Comparison of ENCODE assay signal across 23 cellular contexts in genomic region chr6:108123516-108123929, GRCh38. TPM values are rescaled to one million over a fixed set of nuclear protein-coding genes. Genes with fewer than 3 reads are reported as not detected.
DNase-seq lines count a peak whose midpoint lies in the region; ATAC-seq, FAIRE-seq and TF ChIP-seq lines count a peak whose summit lies in the region.
"Had no signal": no experiment of that assay in that cellular context is flagged by ENCODE, and none has a peak within 500 bp of the region (broad histone marks: within the 10 kb centered on the region; RNA-seq: fewer than 3 reads in every experiment).

No MANE protein-coding gene starts in this region.

- WGBS in HepG2 (ENCODE audit: low lambda C conversion rate) = 18% methylated on average over 7 of the region's 13 CpGs
- 16% methylated on average over 7 of the region's 13 CpGs for WGBS in right lobe of liver (ENCODE audit: insufficient coverage, low coverage, low lambda C conversion rate, missing lambda C conversion rate)

- POLR2A ChIA-PET in HepG2 (lab: Yijun Ruan, JAX) (no interaction called here), WTC11 (lab: Charles Lee) (no interaction called here)
- POLR2A ChIA-PET in activated CD4-positive, alpha-beta memory T cell treated with anti-CD3 and anti-CD28 coated beads, Interleukin-2, amount 10 ng/mL, durations not matched to agents 7 days and 5 days (lab: Charles Lee) = no interaction called here

- TF ChIP-seq POLR2A in HepG2 (IDR thresholded peaks at IDR 0.05; ENCODE audit: insufficient read depth in 1 of 2, low read depth in 2 of 2, low read length in 2 of 2) = no peak
- TF ChIP-seq POLR2A in right lobe of liver (IDR thresholded peaks at IDR 0.05) = no peak

- no peaks in the 10 kb centered on the region for H3K36me3 ChIP-seq in HepG2 (replicated peaks in 1 of 2; ENCODE audit: control insufficient read depth in 1 of 2, insufficient read depth in 2 of 2, low read length in 2 of 2)
- no peaks in the 10 kb centered on the region for H3K36me3 ChIP-seq in right lobe of liver
- H3K36me3 ChIP-seq in neural progenitor cell = no peaks in the 10 kb centered on the region

- peaks cover 40% of the 10 kb centered on the region for H3K4me1 Mint-ChIP-seq in WTC11
- H3K4me1 Mint-ChIP-seq in neural progenitor cell = peaks cover 36% of the 10 kb centered on the region
- peaks cover 11% of the 10 kb centered on the region for H3K4me1 Mint-ChIP-seq in activated CD4-positive, alpha-beta memory T cell treated with anti-CD3 and anti-CD28 coated beads, Interleukin-2, amount 10 ng/mL, durations not matched to agents 7 days and 5 days

- no peak for TF ChIP-seq CTCF in HepG2 (CRISPR knock-in tag; IDR thresholded peaks at IDR 0.05)
- no peak for TF ChIP-seq CTCF in right lobe of liver (IDR thresholded peaks at IDR 0.05)
- TF ChIP-seq CTCF in WTC11 (IDR thresholded peaks at IDR 0.05) = no peak
- TF ChIP-seq CTCF in neural progenitor cell (IDR thresholded peaks at IDR 0.05) = no peak

- intact Hi-C loops in HepG2 (cut with micrococcal nuclease; ENCODE audit: unreplicated experiment) (no loop called here), right lobe of liver (cut with DNase I) (no loop called here)

- peaks cover 100% of the 10 kb centered on the region for H3K27me3 Mint-ChIP-seq in WTC11 (ENCODE audit: low read depth)
- peaks cover 56% of the 10 kb centered on the region for H3K27me3 Mint-ChIP-seq in neural progenitor cell (ENCODE audit: insufficient read depth, low read depth)
- H3K27me3 Mint-ChIP-seq in activated CD4-positive, alpha-beta memory T cell treated with anti-CD3 and anti-CD28 coated beads, Interleukin-2, amount 10 ng/mL, durations not matched to agents 7 days and 5 days = peaks cover 85% of the 10 kb centered on the region

- no peak overlapping the region for H2AFZ ChIP-seq in HepG2 (ENCODE audit: low read length)
- H2AFZ ChIP-seq in neural progenitor cell (replicated peaks) = no peak overlapping the region
- H2AFZ ChIP-seq: GM23248 had no signal

- TF ChIP-seq RAD21 in HepG2 (CRISPR knock-in tag; IDR thresholded peaks at IDR 0.05) = no peak

- no TSS peak for BruUV-seq in HepG2 (replicated peaks; lab: Mats Ljungman, UMichigan)

- DNase-seq in HepG2 (ENCODE audit: low spot score) = no peak
- no peak for DNase-seq in right lobe of liver
- DNase-seq in WTC11 (ENCODE audit: low spot score) = no peak
- peak; percentile 31 for DNase-seq in neural progenitor cell (ENCODE audit: low spot score)
- no peak for DNase-seq in activated CD4-positive, alpha-beta memory T cell treated with anti-CD3 and anti-CD28 coated beads, Interleukin-2, amount 10 ng/mL, durations not matched to agents 7 days and 5 days
- no peak for DNase-seq in SW480 (ENCODE audit: low spot score)
- DNase-seq: ACHN, AML-193, GF-D8, GM23248, MV-4-11, NCI-H1930, NCI-H2171 treated with DMSO at 0.1 percent for 48 hours, NCI-H446, NCI-H526 treated with DMSO at 0.1 percent for 48 hours, SHP77 treated with DMSO at 0.1 percent for 48 hours had no signal

- H4K20me1 ChIP-seq in HepG2 (ENCODE audit: insufficient read depth, low read length) = no peaks in the 10 kb centered on the region
- peaks cover 46% of the 10 kb centered on the region for H4K20me1 ChIP-seq in neural progenitor cell (ENCODE audit: low read depth)

- H3K9me3 Mint-ChIP-seq in WTC11 (no peaks in the 10 kb centered on the region), neural progenitor cell (no peaks in the 10 kb centered on the region)
- H3K9me3 Mint-ChIP-seq in activated CD4-positive, alpha-beta memory T cell treated with anti-CD3 and anti-CD28 coated beads, Interleukin-2, amount 10 ng/mL, durations not matched to agents 7 days and 5 days = no peaks in the 10 kb centered on the region

- H3K4me2 ChIP-seq in HepG2 (ENCODE audit: low read depth, low read length) (no peak overlapping the region), neural progenitor cell (peak overlapping the region; percentile 43)
- H3K4me2 ChIP-seq: KMS-11 had no signal

- H3K4me3 Mint-ChIP-seq in WTC11 (no peak overlapping the region), neural progenitor cell (no peak overlapping the region)
- H3K4me3 Mint-ChIP-seq in activated CD4-positive, alpha-beta memory T cell treated with anti-CD3 and anti-CD28 coated beads, Interleukin-2, amount 10 ng/mL, durations not matched to agents 7 days and 5 days = no peak overlapping the region

- H3K79me2 ChIP-seq in HepG2 (ENCODE audit: insufficient read depth, low read length) = no peaks in the 10 kb centered on the region
- H3K79me2 ChIP-seq in neural progenitor cell (ENCODE audit: low read depth) = no peaks in the 10 kb centered on the region

- no peak for TF ChIP-seq EP300 in HepG2 (IDR thresholded peaks at IDR 0.05; ENCODE audit: low read depth in 2 of 2, low read length in 2 of 2)
- TF ChIP-seq EP300 in HepG2 (CRISPR knock-in tag; IDR thresholded peaks at IDR 0.05; ENCODE audit: borderline replicate concordance) = no peak

- H3K27ac ChIP-seq in HepG2 (ENCODE audit: extremely low read length, insufficient read depth, low read length) (no peak overlapping the region), right lobe of liver (no peak overlapping the region), neural progenitor cell (no peak overlapping the region)
- H3K27ac ChIP-seq: C4-2B, GM23248, KMS-11 had no signal

- H3K27me3 ChIP-seq in HepG2 (ENCODE audit: control insufficient read depth in 1 of 2, insufficient read depth in 2 of 2, low read length in 2 of 2) (peaks cover 4 to 54% of the 10 kb centered on the region in 2 experiments; a peak in 4 of 5 replicates), right lobe of liver (peaks cover 0 to 13% of the 10 kb centered on the region in 2 donors), neural progenitor cell (peaks cover 100% of the 10 kb centered on the region)

- no peak overlapping the region for H3K9ac ChIP-seq in HepG2 (ENCODE audit: insufficient read depth, low read depth, low read length)
- H3K9ac ChIP-seq in neural progenitor cell = no peak overlapping the region
- H3K9ac ChIP-seq: GM23248, KMS-11 had no signal

- in situ Hi-C loops in HepG2 (cut with HindIII; ENCODE audit: extremely low pct_ligation_motif_present, low pct_unique_long_range_greater_than_20kb) = no loop called here

- H3K4me3 ChIP-seq in HepG2 (replicated peaks in 1 of 3; ENCODE audit: insufficient read depth in 1 of 3, low read depth in 2 of 3, low read length in 3 of 3) (no peak overlapping the region), right lobe of liver (no peak overlapping the region), neural progenitor cell (no peak overlapping the region)
- H3K4me3 ChIP-seq: GM23248 had no signal

- no peak overlapping the region for H3K27ac Mint-ChIP-seq in WTC11
- H3K27ac Mint-ChIP-seq in neural progenitor cell = no peak overlapping the region
- H3K27ac Mint-ChIP-seq in activated CD4-positive, alpha-beta memory T cell treated with anti-CD3 and anti-CD28 coated beads, Interleukin-2, amount 10 ng/mL, durations not matched to agents 7 days and 5 days = no peak overlapping the region

- H3F3A ChIP-seq in neural progenitor cell (ENCODE audit: low read depth) = peaks cover 41% of the 10 kb centered on the region

- CTCF ChIA-PET in HepG2 (lab: Yijun Ruan, JAX; ENCODE audit: low intra/inter-chr PET ratio, low total read pairs) = no interaction called here
- CTCF ChIA-PET in WTC11 (lab: Charles Lee) = interaction anchor here (0.6 to 1.7 kb wide), 7 partner anchors 9 to 53 kb away, joined by 3 to 9 read pairs (median 3); no protein-coding TSS in a partner anchor
- CTCF ChIA-PET in activated CD4-positive, alpha-beta memory T cell treated with anti-CD3 and anti-CD28 coated beads, Interleukin-2, amount 10 ng/mL, durations not matched to agents 7 days and 5 days (lab: Charles Lee) = interaction anchor here (1.2 kb wide), 1 partner anchor 40 kb away, joined by 3 read pairs; no protein-coding TSS in a partner anchor

- H3K9me3 ChIP-seq in HepG2 (ENCODE audit: low read length) = no peaks in the 10 kb centered on the region
- no peaks in the 10 kb centered on the region for H3K9me3 ChIP-seq in right lobe of liver
- H3K9me3 ChIP-seq in neural progenitor cell (ENCODE audit: low read depth) = no peaks in the 10 kb centered on the region

- H3K36me3 Mint-ChIP-seq in WTC11 (no peaks in the 10 kb centered on the region), neural progenitor cell (no peaks in the 10 kb centered on the region)
- peaks cover 6% of the 10 kb centered on the region for H3K36me3 Mint-ChIP-seq in activated CD4-positive, alpha-beta memory T cell treated with anti-CD3 and anti-CD28 coated beads, Interleukin-2, amount 10 ng/mL, durations not matched to agents 7 days and 5 days (ENCODE audit: low read depth)

- ATAC-seq in HepG2 (no peak; the same call in 2 of the 3 replicates), right lobe of liver (no peak), WTC11 (peak; percentile 7; the same call in 1 of the 2 replicates), HG03159 (IDR thresholded peaks at IDR 0.05; ENCODE audit: unreplicated experiment) (no peak)

- FAIRE-seq in HepG2 (lab: Jason Lieb, UNC) = no peak
- FAIRE-seq: D721Med, GM19239 had no signal

- H3K4me1 ChIP-seq in HepG2 (ENCODE audit: insufficient read depth, low read length) (peaks cover 41% of the 10 kb centered on the region), right lobe of liver (peaks cover 0 to 15% (median 5%) of the 10 kb centered on the region in 4 donors), neural progenitor cell (peaks cover 36% of the 10 kb centered on the region)

RNA-seq across cellular contexts. Expression of gene NR2E1, which starts 42.3 kb away (rescaled TPM):
- total RNA-seq in HepG2 (2016; rRNA removed; fragmentation: Illumina TruSeq; extraction: Trizol) (not detected in 2 replicates), right lobe of liver (not detected), WTC11 (2021) (not detected in 3 replicates), neural progenitor cell (ENCODE audit: low replicate concordance) (0.25 and 1.0 TPM in 2 replicates)
- not detected in 2 replicates for total RNA-seq in HepG2 (2016; cell fraction: cytosol; rRNA removed; fragmentation: Illumina TruSeq; extraction: Trizol; ENCODE audit: low read depth)
- not detected in 2 replicates for total RNA-seq in HepG2 (2016; cell fraction: insoluble cytoplasmic fraction; rRNA removed; fragmentation: Illumina TruSeq; extraction: Trizol)
- total RNA-seq in HepG2 (2016; cell fraction: membrane; rRNA removed; fragmentation: Illumina TruSeq; extraction: Trizol) = not detected in 2 replicates
- not detected in 2 replicates for total RNA-seq in HepG2 (2016; cell fraction: nucleus; rRNA removed; fragmentation: Illumina TruSeq; extraction: Trizol)
- polyA plus RNA-seq in HepG2 (2011; rRNA removed) = not detected in 2 replicates
- not detected in 2 replicates for polyA plus RNA-seq in HepG2 (2011; cell fraction: cytosol; rRNA removed)
- polyA plus RNA-seq in HepG2 (2011; cell fraction: nucleus; rRNA removed) = not detected in 2 replicates
- not detected in 2 replicates for polyA plus RNA-seq in HepG2 (2012)
- not detected in 2 replicates for polyA plus RNA-seq in HepG2 (2016; cell fraction: cytosol; fragmentation: Illumina TruSeq; extraction: Trizol; ENCODE audit: low read depth)
- not detected in 2 replicates for polyA plus RNA-seq in HepG2 (2016; cell fraction: insoluble cytoplasmic fraction; fragmentation: Illumina TruSeq; extraction: Trizol; ENCODE audit: low read depth)
- polyA plus RNA-seq in HepG2 (2016; cell fraction: membrane; fragmentation: Illumina TruSeq; extraction: Trizol; ENCODE audit: low read depth) = not detected in 2 replicates
- polyA plus RNA-seq in HepG2 (2016; cell fraction: nucleus; fragmentation: Illumina TruSeq; extraction: Trizol; ENCODE audit: insufficient read depth, low read depth) = not detected in 2 replicates
- not detected in 2 replicates for polyA minus RNA-seq in HepG2 (2011; rRNA and poly(A)+ RNA removed; ENCODE audit: low replicate concordance)
- polyA minus RNA-seq in HepG2 (2011; cell fraction: cytosol; rRNA and poly(A)+ RNA removed) = not detected in 2 replicates
- not detected in 2 replicates for polyA minus RNA-seq in HepG2 (2011; cell fraction: nucleus; rRNA and poly(A)+ RNA removed)
- total RNA-seq in activated CD4-positive, alpha-beta memory T cell treated with anti-CD3 and anti-CD28 coated beads, Interleukin-2, amount 10 ng/mL, durations not matched to agents 7 days and 5 days = not detected
- total RNA-seq: GM23248; RPMI7951; T-helper 1 cell treated with Interleukin-12 subunit alpha and Interleukin-12 subunit beta and Interleukin-4 antibody, amounts not matched to agents 30 ng/mL and 1 ng/mL, for 36 hours had no signal
- polyA plus RNA-seq: GM23248 had no signal

RNA-seq across cellular contexts. Expression of gene OSTM1, which starts 49.0 kb away (rescaled TPM):
- 13.9 and 20.5 TPM in 2 replicates for total RNA-seq in HepG2 (2016; rRNA removed; fragmentation: Illumina TruSeq; extraction: Trizol)
- 0.97 and 4.0 TPM in 2 replicates for total RNA-seq in HepG2 (2016; cell fraction: cytosol; rRNA removed; fragmentation: Illumina TruSeq; extraction: Trizol; ENCODE audit: low read depth)
- 14.7 and 22.2 TPM in 2 replicates for total RNA-seq in HepG2 (2016; cell fraction: insoluble cytoplasmic fraction; rRNA removed; fragmentation: Illumina TruSeq; extraction: Trizol)
- total RNA-seq in HepG2 (2016; cell fraction: membrane; rRNA removed; fragmentation: Illumina TruSeq; extraction: Trizol) = 5.2 and 6.1 TPM in 2 replicates
- 15.8 and 22.0 TPM in 2 replicates for total RNA-seq in HepG2 (2016; cell fraction: nucleus; rRNA removed; fragmentation: Illumina TruSeq; extraction: Trizol)
- polyA plus RNA-seq in HepG2 (2011; rRNA removed) = 8.7 and 9.9 TPM in 2 replicates
- polyA plus RNA-seq in HepG2 (2011; cell fraction: cytosol; rRNA removed) = 5.7 and 6.0 TPM in 2 replicates
- polyA plus RNA-seq in HepG2 (2011; cell fraction: nucleus; rRNA removed) = 6.8 and 7.5 TPM in 2 replicates
- polyA plus RNA-seq in HepG2 (2012) = 10.4 and 15.8 TPM in 2 replicates
- 0.83 and 0.85 TPM in 2 replicates for polyA plus RNA-seq in HepG2 (2016; cell fraction: cytosol; fragmentation: Illumina TruSeq; extraction: Trizol; ENCODE audit: low read depth)
- polyA plus RNA-seq in HepG2 (2016; cell fraction: insoluble cytoplasmic fraction; fragmentation: Illumina TruSeq; extraction: Trizol; ENCODE audit: low read depth) = 9.8 and 11.2 TPM in 2 replicates
- 2.2 and 3.4 TPM in 2 replicates for polyA plus RNA-seq in HepG2 (2016; cell fraction: membrane; fragmentation: Illumina TruSeq; extraction: Trizol; ENCODE audit: low read depth)
- polyA plus RNA-seq in HepG2 (2016; cell fraction: nucleus; fragmentation: Illumina TruSeq; extraction: Trizol; ENCODE audit: insufficient read depth, low read depth) = 21.3 and 27.0 TPM in 2 replicates
- polyA minus RNA-seq in HepG2 (2011; rRNA and poly(A)+ RNA removed; ENCODE audit: low replicate concordance) = 21.8 and 34.2 TPM in 2 replicates
- 17.3 and 21.2 TPM in 2 replicates for polyA minus RNA-seq in HepG2 (2011; cell fraction: cytosol; rRNA and poly(A)+ RNA removed)
- polyA minus RNA-seq in HepG2 (2011; cell fraction: nucleus; rRNA and poly(A)+ RNA removed) = 10.9 and 13.3 TPM in 2 replicates
- 10 to 100 TPM; 13.1 to 31.6 (median 19.7) TPM for total RNA-seq in right lobe of liver
- total RNA-seq in WTC11 (2021) = 25.3 to 34.1 TPM (median 27.6 TPM) in 3 replicates
- total RNA-seq in neural progenitor cell (ENCODE audit: low replicate concordance) = 18.0 and 42.8 TPM in 2 replicates
- total RNA-seq in activated CD4-positive, alpha-beta memory T cell treated with anti-CD3 and anti-CD28 coated beads, Interleukin-2, amount 10 ng/mL, durations not matched to agents 7 days and 5 days = 10 to 100 TPM; 41.4 to 43.3 TPM
